In genomic region chr2:156483741-156484173, GRCh38 we compare ENCODE assay signal across 1 cellular context.
TF ChIP-seq lines count a peak whose summit lies in the region.

No MANE protein-coding gene starts in this region.

TF ChIP-seq in GM23338, 12 proteins besides CTCF, POLR2A, EP300 and RAD21 (continued from another document):
- TF ChIP-seq, protein P1, sequence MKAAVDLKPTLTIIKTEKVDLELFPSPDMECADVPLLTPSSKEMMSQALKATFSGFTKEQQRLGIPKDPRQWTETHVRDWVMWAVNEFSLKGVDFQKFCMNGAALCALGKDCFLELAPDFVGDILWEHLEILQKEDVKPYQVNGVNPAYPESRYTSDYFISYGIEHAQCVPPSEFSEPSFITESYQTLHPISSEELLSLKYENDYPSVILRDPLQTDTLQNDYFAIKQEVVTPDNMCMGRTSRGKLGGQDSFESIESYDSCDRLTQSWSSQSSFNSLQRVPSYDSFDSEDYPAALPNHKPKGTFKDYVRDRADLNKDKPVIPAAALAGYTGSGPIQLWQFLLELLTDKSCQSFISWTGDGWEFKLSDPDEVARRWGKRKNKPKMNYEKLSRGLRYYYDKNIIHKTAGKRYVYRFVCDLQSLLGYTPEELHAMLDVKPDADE (IDR thresholded peaks at IDR 0.05) = no peak
- no peak for TF ChIP-seq EZH2phosphoT487 (IDR thresholded peaks at IDR 0.05; ENCODE audit: unreplicated experiment)
- TF ChIP-seq ZNF331 (CRISPR knock-in tag; IDR thresholded peaks at IDR 0.05; ENCODE audit: low read depth) = no peak
- no peak for TF ChIP-seq POLR2AphosphoS5 (IDR thresholded peaks at IDR 0.05; ENCODE audit: low read depth)
- TF ChIP-seq EZH2 (IDR thresholded peaks at IDR 0.05; ENCODE audit: low read depth, unreplicated experiment) = no peak
TF ChIP-seq in GM23338: peak in this region for 0.
